1 cellular context compared by ENCODE assay signal in genomic region chr5:165227515-165227914, GRCh38.
TF ChIP-seq lines count a peak whose summit lies in the region.

No MANE protein-coding gene starts in this region.

TF ChIP-seq in GM12878, 131 proteins besides CTCF, POLR2A, EP300 and RAD21 (continued from another document):
- TF ChIP-seq PRDM15 (CRISPR knock-in tag; IDR thresholded peaks at IDR 0.05) = no peak
- no peak for TF ChIP-seq SMARCA5 (IDR thresholded peaks at IDR 0.05)
- TF ChIP-seq RFX5 (IDR thresholded peaks at IDR 0.05; ENCODE audit: low read depth, low read length) = no peak
